27 cellular contexts compared by ENCODE assay signal in the genomic region with DNA sequence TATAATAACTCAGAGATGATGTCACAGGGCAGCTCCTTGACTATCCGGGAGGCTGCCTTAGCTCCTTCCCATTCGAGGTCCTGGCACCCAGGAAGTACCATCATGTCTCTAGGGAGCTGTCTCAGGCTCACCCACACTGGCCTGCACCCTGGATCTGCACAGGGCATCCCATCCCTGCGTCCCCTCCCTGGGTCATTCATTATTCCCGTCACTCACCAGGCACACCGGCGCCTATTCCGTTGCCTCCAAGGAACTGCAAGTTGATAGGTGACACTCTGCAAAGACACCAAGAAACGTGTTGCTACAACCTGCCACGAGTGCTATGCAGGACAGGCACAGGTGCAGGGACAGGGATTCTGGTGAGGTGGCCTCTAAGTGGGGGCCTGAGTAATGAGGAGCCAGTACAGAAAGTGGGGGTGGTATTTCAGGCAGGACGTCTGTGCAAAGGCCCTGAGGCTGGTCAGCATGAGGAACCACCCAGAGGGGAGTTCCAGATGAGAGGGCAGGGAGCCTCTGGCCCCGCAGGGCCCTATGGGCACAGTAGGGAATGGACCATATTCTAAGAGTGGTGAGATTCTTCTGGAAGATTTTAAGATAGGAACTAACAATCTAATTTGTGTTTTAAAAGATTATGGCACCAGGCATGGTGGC.
"Had no signal": no experiment of that assay in that cellular context is flagged by ENCODE, and none has a peak within 500 bp of the region (broad histone marks: within the 10 kb centered on the region; RNA-seq: fewer than 3 reads in every experiment).

No MANE protein-coding gene starts in this region.

- DNase-seq: colonic mucosa; effector CD8-positive, alpha-beta T cell; endodermal cell; foreskin fibroblast; gastrocnemius medialis; head of caudate nucleus; left cardiac atrium; mesenchymal stem cell; midbrain; nephron progenitor cell; occipital lobe; stimulated activated CD4-positive, alpha-beta T cell treated with anti-CD3 and anti-CD28 coated beads, Interleukin-1b, Interleukin-23, amount 100 ng/mL, for 48 hours; stimulated activated CD4-positive, alpha-beta T cell treated with anti-CD3 and anti-CD28 coated beads, Interleukin-4, amount 100 ng/mL, for 24 hours; stimulated activated naive CD4-positive, alpha-beta T cell treated with Interleukin-2 at 50 U/mL for 16 hours; stomach; testis had no signal

- H3K9me3 ChIP-seq: colonic mucosa, gastrocnemius medialis, prostate gland, testis, tibial artery had no signal

- H3K27me3 ChIP-seq: colonic mucosa, gastrocnemius medialis, hepatocyte, left lung, right atrium auricular region, stomach, testis had no signal

- H3K9ac ChIP-seq: parathyroid adenoma had no signal

- H3K79me2 ChIP-seq: hepatocyte, parathyroid adenoma had no signal

- H3K4me1 ChIP-seq: colonic mucosa, gastrocnemius medialis, left lung, parathyroid adenoma, prostate gland, right atrium auricular region, stomach, testis, tibial artery had no signal

- H3K36me3 ChIP-seq: colonic mucosa, gastrocnemius medialis, left lung, prostate gland, right atrium auricular region, stomach, tibial artery had no signal

- H3K4me3 ChIP-seq: colonic mucosa, gastrocnemius medialis, hepatocyte, left lung, prostate gland, right atrium auricular region, skin epidermis, stomach, testis, tibial artery had no signal

- H2AFZ ChIP-seq: hepatocyte, parathyroid adenoma had no signal

- H3K27ac ChIP-seq: colonic mucosa, epithelial cell of prostate, gastrocnemius medialis, hepatocyte, left lung, parathyroid adenoma, prostate gland, right atrium auricular region, skin epidermis, stomach, testis, tibial artery had no signal

- ATAC-seq: esophagus mucosa; gastrocnemius medialis; left cardiac atrium; left lung; naive thymus-derived CD8-positive, alpha-beta T cell; stimulated activated effector memory CD8-positive, alpha-beta T cell treated with anti-CD3 and anti-CD28 coated beads, Interleukin-12 subunit alpha, Interleukin-12 subunit beta, amount 100 ng/mL, for 72 hours had no signal

- H3K4me2 ChIP-seq: hepatocyte had no signal
